In genomic region chr4:140472156-140472555, GRCh38 we compare ENCODE assay signal across 23 cellular contexts. TPM values are rescaled to one million over a fixed set of nuclear protein-coding genes. Genes with fewer than 3 reads are reported as not detected.
"Had no signal": no experiment of that assay in that cellular context is flagged by ENCODE, and none has a peak within 500 bp of the region (broad histone marks: within the 10 kb centered on the region; RNA-seq: fewer than 3 reads in every experiment).

No MANE protein-coding gene starts in this region.

- DNase-seq: activated CD4-positive, alpha-beta T cell treated with anti-CD3 and anti-CD28 coated beads for 48 hours; activated CD4-positive, alpha-beta T cell treated with anti-CD3 and anti-CD28 coated beads, Interleukin-2, amount 50 U/mL, for 4 hours; activated CD4-positive, CD25-positive, alpha-beta regulatory T cell treated with anti-CD3 and anti-CD28 coated beads, Interleukin-2, amount 50 U/mL, for 72 hours; activated CD8-positive, alpha-beta memory T cell treated with anti-CD3 and anti-CD28 coated beads, Interleukin-2, amount 50 U/mL, for 48 hours; activated CD8-positive, alpha-beta T cell treated with anti-CD3 and anti-CD28 coated beads, Interleukin-2, amount 10 ng/mL, durations not matched to agents 7 days and 5 days; activated naive CD4-positive, alpha-beta T cell; activated T-cell treated with anti-CD3 and anti-CD28 coated beads, Interleukin-2, amount 50 U/mL, for 1 hour; aorta; central memory CD4-positive, alpha-beta T cell; cortex of kidney; NCI-H1092; NCI-H2171; NCI-H226; NCI-H526; NCI-H82; PC-3; SHP77 treated with DMSO at 0.1 percent for 48 hours had no signal

- H3K4me3 ChIP-seq: breast epithelium had no signal

- H3K9ac ChIP-seq: KMS-11 had no signal

- H3K9me3 ChIP-seq: breast epithelium had no signal

- FAIRE-seq: RCC 7860 had no signal

- H3K27ac ChIP-seq: breast epithelium, KMS-11 had no signal

- H3K27me3 ChIP-seq: breast epithelium had no signal

- H3K36me3 ChIP-seq: breast epithelium had no signal

RNA-seq across cellular contexts. Expression of gene MGAT4D, which starts 25.9 kb away (rescaled TPM):
- total RNA-seq: activated CD8-positive, alpha-beta T cell treated with anti-CD3 and anti-CD28 coated beads, Interleukin-2, amount 10 ng/mL, durations not matched to agents 7 days and 5 days; aorta; breast epithelium; MCF 10A; NCI-H460; PC-3; WTC11 had no signal
